8 cellular contexts compared by ENCODE assay signal in the genomic region with DNA sequence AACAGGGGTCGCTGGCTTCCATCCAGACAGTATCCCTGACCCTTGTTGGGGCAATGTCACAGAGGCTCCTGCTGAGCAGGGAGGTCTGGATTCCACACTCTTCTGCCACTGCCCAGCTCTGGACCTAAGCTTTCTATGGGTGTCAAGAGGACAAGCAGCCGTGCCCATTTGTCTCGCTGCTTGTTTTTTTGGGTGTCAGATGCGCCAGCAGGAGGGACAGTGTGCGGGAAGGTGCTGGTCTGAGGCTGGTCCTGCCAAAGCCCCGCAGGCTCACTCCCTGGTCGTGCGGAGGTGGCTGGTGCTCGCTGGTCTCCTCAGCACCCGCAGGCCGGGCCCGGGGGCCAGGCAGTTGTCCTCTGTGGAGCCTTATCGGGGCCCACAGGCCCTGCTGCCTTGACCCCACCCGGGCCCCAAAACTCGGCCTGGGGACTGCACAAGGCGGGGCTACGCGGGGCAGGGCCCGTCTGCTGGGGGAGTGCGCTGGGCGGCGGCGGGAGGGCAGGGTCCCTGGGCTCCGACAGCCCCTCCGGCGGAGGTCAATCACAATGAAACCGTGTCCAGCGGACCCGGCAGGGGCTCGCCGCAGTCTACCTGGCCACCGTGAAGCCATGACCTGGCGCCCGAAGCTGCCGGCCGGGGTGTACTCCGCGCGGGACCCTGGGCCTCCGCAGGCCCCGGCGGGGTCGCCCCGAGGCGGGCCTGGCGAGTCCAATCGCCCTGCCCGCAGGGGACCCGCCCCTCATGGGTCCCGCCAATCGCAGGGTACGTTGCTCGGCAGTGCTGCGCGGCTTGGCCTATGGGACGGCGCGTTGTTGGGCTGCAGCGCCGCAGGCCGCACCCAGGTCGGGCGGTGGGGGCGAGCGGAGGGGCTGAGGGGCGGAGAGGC. TPM values are rescaled to one million over a fixed set of nuclear protein-coding genes. Genes with fewer than 3 reads are reported as not detected.
DNase-seq lines count a peak whose midpoint lies in the region; ATAC-seq and TF ChIP-seq lines count a peak whose summit lies in the region.

A gene with protein sequence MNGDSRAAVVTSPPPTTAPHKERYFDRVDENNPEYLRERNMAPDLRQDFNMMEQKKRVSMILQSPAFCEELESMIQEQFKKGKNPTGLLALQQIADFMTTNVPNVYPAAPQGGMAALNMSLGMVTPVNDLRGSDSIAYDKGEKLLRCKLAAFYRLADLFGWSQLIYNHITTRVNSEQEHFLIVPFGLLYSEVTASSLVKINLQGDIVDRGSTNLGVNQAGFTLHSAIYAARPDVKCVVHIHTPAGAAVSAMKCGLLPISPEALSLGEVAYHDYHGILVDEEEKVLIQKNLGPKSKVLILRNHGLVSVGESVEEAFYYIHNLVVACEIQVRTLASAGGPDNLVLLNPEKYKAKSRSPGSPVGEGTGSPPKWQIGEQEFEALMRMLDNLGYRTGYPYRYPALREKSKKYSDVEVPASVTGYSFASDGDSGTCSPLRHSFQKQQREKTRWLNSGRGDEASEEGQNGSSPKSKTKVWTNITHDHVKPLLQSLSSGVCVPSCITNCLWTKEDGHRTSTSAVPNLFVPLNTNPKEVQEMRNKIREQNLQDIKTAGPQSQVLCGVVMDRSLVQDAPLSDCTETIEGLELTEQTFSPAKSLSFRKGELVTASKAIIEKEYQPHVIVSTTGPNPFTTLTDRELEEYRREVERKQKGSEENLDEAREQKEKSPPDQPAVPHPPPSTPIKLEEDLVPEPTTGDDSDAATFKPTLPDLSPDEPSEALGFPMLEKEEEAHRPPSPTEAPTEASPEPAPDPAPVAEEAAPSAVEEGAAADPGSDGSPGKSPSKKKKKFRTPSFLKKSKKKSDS (plus strand): TSS at position 822 of the 886 bp plus-strand sequence. CDS start 32,072 bp downstream, outside the sequence.

- H3K9me3 ChIP-seq in lower lobe of right lung, result no peaks in the 10 kb centered on the region

- peaks cover 55% of the 10 kb centered on the region for H3K4me1 ChIP-seq in lower lobe of right lung

- intact Hi-C loops in activated CD8-positive, alpha-beta T cell treated with anti-CD3 and anti-CD28 coated beads for 36 hours (cut with micrococcal nuclease), result no loop called here
- intact Hi-C loops in lower lobe of right lung (cut with DNase I), result no loop called here

- H3K4me1 Mint-ChIP-seq in activated CD8-positive, alpha-beta T cell treated with anti-CD3 and anti-CD28 coated beads for 36 hours (ENCODE audit: low read depth), result peaks cover 45% of the 10 kb centered on the region

- peak within 1 kb of the TSS; percentile 94 for H3K27ac Mint-ChIP-seq in activated CD8-positive, alpha-beta T cell treated with anti-CD3 and anti-CD28 coated beads for 36 hours

- DNase-seq in C1 segment of cervical spinal cord (lab: John Stamatoyannopoulos, UW), result peak; percentile 65 to 98 (median 94)
- DNase-seq in GM19238 (ENCODE audit: insufficient read length, low spot score), result peak; percentile 96
- DNase-seq in NCI-H774 (lab: John Stamatoyannopoulos, UW), result peak; percentile 67
- DNase-seq in activated CD8-positive, alpha-beta T cell treated with anti-CD3 and anti-CD28 coated beads for 36 hours, result peak; percentile 90
- DNase-seq in ecto neural progenitor cell (ENCODE audit: low spot score), result peak; percentile 99
- peak; percentile 91 for DNase-seq in lower lobe of right lung
- DNase-seq in stimulated activated CD4-positive, alpha-beta T cell treated with anti-CD3 and anti-CD28 coated beads, TNF-alpha, amount 100 ng/mL, for 1 hour (ENCODE audit: low read depth in 3 of 3, low spot score in 1 of 3), result peak; percentile 79 to 99 (median 98)

- POLR2A ChIA-PET in activated CD8-positive, alpha-beta T cell treated with anti-CD3 and anti-CD28 coated beads for 36 hours (lab: Charles Lee), result interaction anchor here (1.0 to 2.8 kb wide), 2 partner anchors 9 to 25 kb away, joined by 3 to 8 read pairs; no protein-coding TSS in a partner anchor

- peak within 1 kb of the TSS; percentile 96 for H3K27ac ChIP-seq in lower lobe of right lung

- peaks cover 21% of the 10 kb centered on the region for H3K36me3 Mint-ChIP-seq in activated CD8-positive, alpha-beta T cell treated with anti-CD3 and anti-CD28 coated beads for 36 hours (ENCODE audit: low read depth)

- ATAC-seq in HG03439 (IDR thresholded peaks at IDR 0.05; ENCODE audit: unreplicated experiment) (peak; percentile 78), lower lobe of right lung (peak; percentile 98 to 100)
- peak; percentile 92 for ATAC-seq in activated CD8-positive, alpha-beta T cell treated with anti-CD3 and anti-CD28 coated beads for 36 hours

- no peak for TF ChIP-seq CTCF in activated CD8-positive, alpha-beta T cell treated with anti-CD3 and anti-CD28 coated beads for 36 hours (IDR thresholded peaks at IDR 0.05)
- no peak for TF ChIP-seq CTCF in lower lobe of right lung (IDR thresholded peaks at IDR 0.05)

- peaks cover 3% of the 10 kb centered on the region for H3K9me3 Mint-ChIP-seq in activated CD8-positive, alpha-beta T cell treated with anti-CD3 and anti-CD28 coated beads for 36 hours

- CTCF ChIA-PET in activated CD8-positive, alpha-beta T cell treated with anti-CD3 and anti-CD28 coated beads for 36 hours (lab: Charles Lee), result no interaction called here

- H3K4me3 ChIP-seq in lower lobe of right lung, result peak within 1 kb of the TSS; percentile 88

- H3K27me3 Mint-ChIP-seq in activated CD8-positive, alpha-beta T cell treated with anti-CD3 and anti-CD28 coated beads for 36 hours, result no peaks in the 10 kb centered on the region

- H3K36me3 ChIP-seq in lower lobe of right lung, result no peaks in the 10 kb centered on the region

- H3K4me3 Mint-ChIP-seq in activated CD8-positive, alpha-beta T cell treated with anti-CD3 and anti-CD28 coated beads for 36 hours, result peak within 1 kb of the TSS; percentile 93

- H3K27me3 ChIP-seq in lower lobe of right lung (ENCODE audit: low read depth), result no peaks in the 10 kb centered on the region

RNA-seq across cellular contexts. Expression of the gene that starts here (rescaled TPM):
- total RNA-seq in activated CD8-positive, alpha-beta T cell treated with anti-CD3 and anti-CD28 coated beads for 36 hours, result 100 to 1,000 TPM; 149 to 154 TPM
- 279 TPM for total RNA-seq in lower lobe of right lung

Comparison
In these comparisons a context has a peak if more than half of its experiments do, and no peak if none do; other contexts are left out.
1. Peak in every context shown above with its lines: DNase-seq, ATAC-seq, H3K4me3 ChIP-seq and H3K27ac ChIP-seq.